27 cellular contexts compared by ENCODE assay signal in the genomic region with DNA sequence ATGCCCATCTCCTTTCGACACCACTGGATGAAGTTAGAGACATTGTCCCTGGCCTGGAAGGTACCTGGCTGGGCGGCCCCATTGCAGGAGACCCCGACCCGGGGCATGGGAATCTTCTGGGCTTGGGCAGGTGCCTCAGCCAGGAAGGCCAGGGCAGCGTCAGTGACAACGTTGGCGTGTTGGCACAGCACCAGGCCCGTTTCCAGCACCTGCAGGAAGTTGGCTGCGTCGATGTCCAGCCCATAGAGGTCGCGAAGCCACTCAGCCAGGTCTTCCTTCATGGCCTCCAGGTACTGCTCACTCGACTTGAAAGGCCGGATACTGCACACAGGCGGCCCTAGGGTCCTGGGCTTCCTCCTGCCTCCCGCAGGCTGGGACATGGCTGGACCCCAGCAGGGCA. TPM values are rescaled to one million over a fixed set of nuclear protein-coding genes. Genes with fewer than 3 reads are reported as not detected.
DNase-seq lines count a peak whose midpoint lies in the region; ATAC-seq, FAIRE-seq and TF ChIP-seq lines count a peak whose summit lies in the region.
"Had no signal": no experiment of that assay in that cellular context is flagged by ENCODE, and none has a peak within 500 bp of the region (broad histone marks: within the 10 kb centered on the region; RNA-seq: fewer than 3 reads in every experiment).

No MANE protein-coding gene starts in this region.

- H3K4me1 Mint-ChIP-seq in Calu3 (ENCODE audit: low read depth, unreplicated experiment): no peaks in the 10 kb centered on the region
- H3K4me1 Mint-ChIP-seq: activated T-helper 17 cell treated with anti-CD3 and anti-CD28 coated beads, Interleukin-2, amount 50 U/mL, for 72 hours had no signal

- H3K27ac Mint-ChIP-seq in Calu3 (ENCODE audit: unreplicated experiment): no peak overlapping the region
- H3K27ac Mint-ChIP-seq: activated naive CD8-positive, alpha-beta T cell; activated T-helper 17 cell treated with anti-CD3 and anti-CD28 coated beads, Interleukin-2, amount 50 U/mL, for 72 hours; CD4-positive, CD25-positive, alpha-beta regulatory T cell; T-helper 1 cell treated with Interleukin-12 subunit alpha and Interleukin-12 subunit beta and Interleukin-4 antibody, amounts not matched to agents 30 μg/mL and 1 μg/mL, for 36 hours had no signal

- H3K9me3 Mint-ChIP-seq in Calu3 (ENCODE audit: low read depth, unreplicated experiment): no peaks in the 10 kb centered on the region
- H3K9me3 Mint-ChIP-seq: activated T-helper 17 cell treated with anti-CD3 and anti-CD28 coated beads, Interleukin-2, amount 50 U/mL, for 72 hours; CD4-positive, CD25-positive, alpha-beta regulatory T cell; T-helper 1 cell treated with Interleukin-12 subunit alpha and Interleukin-12 subunit beta and Interleukin-4 antibody, amounts not matched to agents 30 μg/mL and 1 μg/mL, for 36 hours had no signal

- H3K27ac ChIP-seq in psoas muscle: no peak overlapping the region
- H3K27ac ChIP-seq: foreskin keratinocyte, neutrophil, Peyer's patch, spleen had no signal

- no peak overlapping the region for H3K4me3 ChIP-seq in psoas muscle
- H3K4me3 ChIP-seq: HAP-1, lung, Peyer's patch, spleen had no signal

- WGBS in psoas muscle, 3 donors: 40 to 51% (median 42%) methylated on average over 16 of the region's 16 CpGs

- TF ChIP-seq CTCF in Calu3 (IDR thresholded peaks at IDR 0.05; ENCODE audit: unreplicated experiment) (no peak), psoas muscle (IDR thresholded peaks at IDR 0.05) (no peak)

- no peaks in the 10 kb centered on the region for H3K4me1 ChIP-seq in psoas muscle
- H3K4me1 ChIP-seq: HAP-1 had no signal

- H3K9me3 ChIP-seq in psoas muscle: no peaks in the 10 kb centered on the region
- H3K9me3 ChIP-seq: HAP-1, neutrophil, Peyer's patch had no signal

- intact Hi-C loops in Calu3 (cut with micrococcal nuclease; ENCODE audit: unreplicated experiment) (no loop called here), psoas muscle (cut with DNase I) (no loop called here)

- ATAC-seq in psoas muscle: peak in 3 of 4 donors; percentile 9 to 35 (median 13)
- ATAC-seq: activated T-helper 17 cell treated with anti-CD3 and anti-CD28 coated beads, Interleukin-2, amount 50 U/mL, for 72 hours; foreskin keratinocyte had no signal

- BruUV-seq in Calu3 (replicated peaks; lab: Mats Ljungman, UMichigan): no TSS peak

- no peak overlapping the region for H3K4me3 Mint-ChIP-seq in Calu3 (ENCODE audit: low read depth, unreplicated experiment)
- H3K4me3 Mint-ChIP-seq: activated naive CD8-positive, alpha-beta T cell; activated T-helper 17 cell treated with anti-CD3 and anti-CD28 coated beads, Interleukin-2, amount 50 U/mL, for 72 hours; CD4-positive, CD25-positive, alpha-beta regulatory T cell; T-helper 1 cell treated with Interleukin-12 subunit alpha and Interleukin-12 subunit beta and Interleukin-4 antibody, amounts not matched to agents 30 μg/mL and 1 μg/mL, for 36 hours had no signal

- CTCF ChIA-PET in Calu3 (lab: Charles Lee): no interaction called here

- FAIRE-seq in GM12892 (lab: Jason Lieb, UNC): no peak
- FAIRE-seq: astrocyte, urothelium cell line had no signal

- peaks cover 70% of the 10 kb centered on the region for H3K27me3 Mint-ChIP-seq in Calu3 (ENCODE audit: unreplicated experiment)

- H3K27me3 ChIP-seq in psoas muscle (ENCODE audit: insufficient read depth in 3 of 3, low read length in 2 of 3): peaks cover 0 to 13% (median 4%) of the 10 kb centered on the region in 3 donors

- H3K36me3 ChIP-seq in psoas muscle (ENCODE audit: insufficient read depth in 1 of 2, low read depth in 1 of 2): no peaks in the 10 kb centered on the region
- H3K36me3 ChIP-seq: HAP-1, neutrophil, Peyer's patch, spleen had no signal

- no peak for TF ChIP-seq POLR2A in GM12892 (IDR thresholded peaks at IDR 0.05; ENCODE audit: low read depth, low read length)

- peak; percentile 31 for DNase-seq in Calu3
- DNase-seq in NCI-H2029 (lab: John Stamatoyannopoulos, UW): peak; percentile 50
- DNase-seq in dermis blood vessel endothelial cell: peak; percentile 51
- no peak for DNase-seq in psoas muscle
- DNase-seq in stimulated activated CD4-positive, alpha-beta T cell treated with anti-CD3 and anti-CD28 coated beads, Interleukin-4, amount 100 ng/mL, for 1 hour: no peak
- no peak for DNase-seq in T-helper 9 cell
- no peak for DNase-seq in GM12892 (ENCODE audit: insufficient read length)
- DNase-seq: CD4-positive, CD25-positive, alpha-beta regulatory T cell; cerebellar nuclear complex; effector CD4-positive, alpha-beta T cell; erythroblast; foreskin keratinocyte; GF-D8; KG1; NCI-H187 treated with DMSO at 0.1 percent for 48 hours; NCI-H446; Peyer's patch; spleen; stimulated activated CD4-positive, alpha-beta T cell treated with anti-CD3 and anti-CD28 coated beads, Interleukin-4, amount 100 ng/mL, for 4 hours had no signal

- H3K36me3 Mint-ChIP-seq in Calu3 (ENCODE audit: insufficient read depth, unreplicated experiment): peaks cover 15% of the 10 kb centered on the region
- H3K36me3 Mint-ChIP-seq: activated naive CD8-positive, alpha-beta T cell; CD4-positive, CD25-positive, alpha-beta regulatory T cell had no signal

RNA-seq across cellular contexts. Expression of gene GAS2L2, which starts 0.6 kb away (rescaled TPM):
- total RNA-seq in Calu3 (2022) (not detected in 2 replicates), dermis blood vessel endothelial cell (0.05 and 0.17 TPM in 2 replicates), psoas muscle (under 1 TPM in 3 of 4 donors, not detected in 1; 0.09 to 0.27 (median 0.10) TPM)
- polyA plus RNA-seq in psoas muscle: under 1 TPM; 0.04 to 0.19 (median 0.15) TPM
- polyA plus RNA-seq in GM12892 (2012; ENCODE audit: missing spikeins): not detected
- total RNA-seq: activated T-helper 17 cell treated with anti-CD3 and anti-CD28 coated beads, Interleukin-2, amount 50 U/mL, for 72 hours; CD4-positive, CD25-positive, alpha-beta regulatory T cell; foreskin keratinocyte; Peyer's patch; spleen had no signal
- polyA plus RNA-seq: CD4-positive, CD25-positive, alpha-beta regulatory T cell; foreskin keratinocyte had no signal

RNA-seq across cellular contexts. Expression of gene C17orf50, which starts 8.2 kb away (rescaled TPM):
- not detected in 2 replicates for total RNA-seq in Calu3 (2022)
- total RNA-seq in dermis blood vessel endothelial cell: not detected in 2 replicates
- total RNA-seq in psoas muscle: not detected
- polyA plus RNA-seq in psoas muscle: under 1 TPM in 1 of 3 donors, not detected in 2; 0.08 TPM
- polyA plus RNA-seq in GM12892 (2012; ENCODE audit: missing spikeins): not detected
- total RNA-seq: activated T-helper 17 cell treated with anti-CD3 and anti-CD28 coated beads, Interleukin-2, amount 50 U/mL, for 72 hours; astrocyte; CD4-positive, CD25-positive, alpha-beta regulatory T cell; foreskin keratinocyte; Peyer's patch; spleen had no signal
- polyA plus RNA-seq: CD4-positive, CD25-positive, alpha-beta regulatory T cell; foreskin keratinocyte had no signal

RNA-seq across cellular contexts. Expression of gene RASL10B, which starts 21.0 kb away (rescaled TPM):
- total RNA-seq in Calu3 (2022) (0.95 and 1.4 TPM in 2 replicates), dermis blood vessel endothelial cell (under 0.01 and 0.09 TPM in 2 replicates), psoas muscle (10 to 100 TPM in 1 of 4 donors, 1 to 10 TPM in 3; 5.3 to 10.1 (median 6.9) TPM)
- polyA plus RNA-seq in psoas muscle: 10 to 100 TPM in 1 of 3 donors, 1 to 10 TPM in 2; 3.4 to 10.7 (median 6.6) TPM
- not detected for polyA plus RNA-seq in GM12892 (2012; ENCODE audit: missing spikeins)
- total RNA-seq: CD4-positive, CD25-positive, alpha-beta regulatory T cell had no signal

RNA-seq across cellular contexts. Expression of gene MMP28, which starts 43.0 kb away (rescaled TPM):
- total RNA-seq in Calu3 (2022): not detected in 2 replicates
- 14.1 and 38.1 TPM in 2 replicates for total RNA-seq in dermis blood vessel endothelial cell
- total RNA-seq in psoas muscle: 1 to 10 TPM in 1 of 4 donors, under 1 TPM in 3; 0.61 to 5.5 (median 0.70) TPM
- 1 to 10 TPM; 1.7 to 3.7 (median 2.1) TPM for polyA plus RNA-seq in psoas muscle
- polyA plus RNA-seq in GM12892 (2012; ENCODE audit: missing spikeins): not detected
- total RNA-seq: activated T-helper 17 cell treated with anti-CD3 and anti-CD28 coated beads, Interleukin-2, amount 50 U/mL, for 72 hours; CD4-positive, CD25-positive, alpha-beta regulatory T cell had no signal

RNA-seq across cellular contexts. Expression of gene TAF15, which starts 56.8 kb away (rescaled TPM):
- total RNA-seq in Calu3 (2022): 284 and 286 TPM in 2 replicates
- total RNA-seq in dermis blood vessel endothelial cell: 68.1 and 115 TPM in 2 replicates
- 100 to 1,000 TPM; 101 to 141 (median 125) TPM for total RNA-seq in psoas muscle
- polyA plus RNA-seq in psoas muscle: 100 to 1,000 TPM in 1 of 3 donors, 10 to 100 TPM in 2; 51.9 to 105 (median 65.2) TPM
- polyA plus RNA-seq in GM12892 (2012; ENCODE audit: missing spikeins): 133 TPM

Comparison
In these comparisons a context has a peak if more than half of its experiments do, and no peak if none do; other contexts are left out.
1. DNase-seq: peak in Calu3 (single experiment), NCI-H2029 (single experiment) and dermis blood vessel endothelial cell (single experiment); none in psoas muscle (0 of 2), stimulated activated CD4-positive, alpha-beta T cell treated with anti-CD3 and anti-CD28 coated beads, Interleukin-4, amount 100 ng/mL, for 1 hour (single experiment), T-helper 9 cell (single experiment) and GM12892 (single experiment).